In the genomic region with DNA sequence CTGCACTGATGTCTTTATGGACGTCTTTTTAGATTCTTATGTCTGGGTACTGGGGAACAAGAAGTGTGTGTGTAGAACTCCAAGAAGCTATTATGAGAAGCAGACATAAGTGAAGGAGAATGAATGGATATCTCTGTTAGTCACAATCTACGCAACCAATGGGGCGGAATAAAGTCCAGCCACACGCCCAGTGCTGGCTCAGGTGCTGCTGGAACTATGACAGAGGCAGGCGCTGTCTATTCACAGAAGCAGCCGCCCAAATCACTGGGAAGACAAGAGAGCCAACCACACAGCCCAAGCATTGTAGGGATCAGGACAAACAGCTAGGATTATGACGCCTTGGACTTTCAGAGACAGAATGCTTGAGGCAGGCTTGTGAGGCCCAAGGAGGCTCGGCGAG, we compare ENCODE assay signal across 12 cellular contexts. TPM values are rescaled to one million over a fixed set of nuclear protein-coding genes. Genes with fewer than 3 reads are reported as not detected.
A peak's percentile ranks its signal among the peaks of the same experiment; 100 is the strongest.
DNase-seq lines count a peak whose midpoint lies in the region; ATAC-seq and TF ChIP-seq lines count a peak whose summit lies in the region.
"Had no signal": no experiment of that assay in that cellular context is flagged by ENCODE, and none has a peak within 500 bp of the region (broad histone marks: within the 10 kb centered on the region; RNA-seq: fewer than 3 reads in every experiment).

No MANE protein-coding gene starts in this region.

- H3K4me1 Mint-ChIP-seq in stimulated activated naive CD8-positive, alpha-beta T cell treated with anti-CD3 and anti-CD28 coated beads, Interleukin-15, Interleukin-2, amounts not matched to agents 100 ng/mL and 50 ng/mL, for 24 hours (ENCODE audit: low read depth): peaks cover 73% of the 10 kb centered on the region
- H3K4me1 Mint-ChIP-seq in stimulated activated naive CD8-positive, alpha-beta T cell treated with anti-CD3 and anti-CD28 coated beads, Interleukin-15, amount 100 ng/mL, for 72 hours: peaks cover 77% of the 10 kb centered on the region
- peaks cover 8% of the 10 kb centered on the region for H3K4me1 Mint-ChIP-seq in Caco-2 (ENCODE audit: low read depth, unreplicated experiment)

- intact Hi-C loops in colonic mucosa (cut with DNase I) (loop anchor here (5.0 kb wide), 1 partner anchor 218 kb away; no protein-coding TSS in a partner anchor), lower lobe of right lung (cut with DNase I) (no loop called here), Caco-2 (cut with micrococcal nuclease; ENCODE audit: unreplicated experiment) (loop anchor here (10.0 kb wide), 1 partner anchor 220 kb away; no protein-coding TSS in a partner anchor), breast epithelium (cut with DNase I; ENCODE audit: low total_unique reads) (no loop called here)

- no peak overlapping the region for H3K27ac Mint-ChIP-seq in stimulated activated naive CD8-positive, alpha-beta T cell treated with anti-CD3 and anti-CD28 coated beads, Interleukin-15, Interleukin-2, amounts not matched to agents 100 ng/mL and 50 ng/mL, for 24 hours
- no peak overlapping the region for H3K27ac Mint-ChIP-seq in stimulated activated naive CD8-positive, alpha-beta T cell treated with anti-CD3 and anti-CD28 coated beads, Interleukin-15, amount 100 ng/mL, for 72 hours
- no peak overlapping the region for H3K27ac Mint-ChIP-seq in Caco-2 (ENCODE audit: unreplicated experiment)

- H3K4me3 Mint-ChIP-seq in stimulated activated naive CD8-positive, alpha-beta T cell treated with anti-CD3 and anti-CD28 coated beads, Interleukin-15, Interleukin-2, amounts not matched to agents 100 ng/mL and 50 ng/mL, for 24 hours: peak overlapping the region; percentile 32
- H3K4me3 Mint-ChIP-seq in stimulated activated naive CD8-positive, alpha-beta T cell treated with anti-CD3 and anti-CD28 coated beads, Interleukin-15, amount 100 ng/mL, for 72 hours: no peak overlapping the region
- no peak overlapping the region for H3K4me3 Mint-ChIP-seq in Caco-2 (ENCODE audit: unreplicated experiment)

- no peaks in the 10 kb centered on the region for H3K9me3 Mint-ChIP-seq in stimulated activated naive CD8-positive, alpha-beta T cell treated with anti-CD3 and anti-CD28 coated beads, Interleukin-15, Interleukin-2, amounts not matched to agents 100 ng/mL and 50 ng/mL, for 24 hours
- peaks cover 4 to 7% of the 10 kb centered on the region in 2 donors for H3K9me3 Mint-ChIP-seq in stimulated activated naive CD8-positive, alpha-beta T cell treated with anti-CD3 and anti-CD28 coated beads, Interleukin-15, amount 100 ng/mL, for 72 hours
- peaks cover 8% of the 10 kb centered on the region for H3K9me3 Mint-ChIP-seq in Caco-2 (ENCODE audit: unreplicated experiment)

- H3K4me1 ChIP-seq in colonic mucosa (no peaks in the 10 kb centered on the region), lower lobe of right lung (peaks cover 26% of the 10 kb centered on the region), Caco-2 (no peaks in the 10 kb centered on the region), breast epithelium (no peaks in the 10 kb centered on the region)
- H3K4me1 ChIP-seq: SJCRH30 had no signal

- no peak for ATAC-seq in stimulated activated naive CD8-positive, alpha-beta T cell treated with anti-CD3 and anti-CD28 coated beads, Interleukin-15, amount 100 ng/mL, for 72 hours
- peak in 1 of 2 donors; percentile 6 for ATAC-seq in lower lobe of right lung

- no peak for DNase-seq in stimulated activated naive CD8-positive, alpha-beta T cell treated with anti-CD3 and anti-CD28 coated beads, Interleukin-15, amount 100 ng/mL, for 72 hours
- DNase-seq in colonic mucosa (peak; percentile 71), lower lobe of right lung (no peak), Caco-2 (no peak), NCI-H226 (no peak), breast epithelium (ENCODE audit: low spot score in 2 of 2) (no peak)
- no peak for DNase-seq in activated effector memory CD4-positive, alpha-beta T cell treated with anti-CD3 and anti-CD28 coated beads, Interleukin-2, amount 50 U/mL, for 16 hours
- DNase-seq: cerebellar nuclear complex, NCI-H187 treated with DMSO at 0.1 percent for 48 hours, NCI-H774 had no signal

- H3K27ac ChIP-seq in colonic mucosa (peak overlapping the region; percentile 39), lower lobe of right lung (peak overlapping the region; percentile 39), breast epithelium (no peak overlapping the region)
- H3K27ac ChIP-seq: SJCRH30 had no signal

- POLR2A ChIA-PET in Caco-2 (lab: Charles Lee): interaction anchor here (1.0 to 1.4 kb wide), 3 partner anchors 66 to 82 kb away, joined by 3 to 5 read pairs (median 4); no protein-coding TSS in a partner anchor

- H3K36me3 ChIP-seq in colonic mucosa (peaks cover 8% of the 10 kb centered on the region), lower lobe of right lung (peaks cover 98% of the 10 kb centered on the region), Caco-2 (ENCODE audit: control insufficient read depth, insufficient read depth, low read length) (peaks cover under 1% of the 10 kb centered on the region; the same call in 1 of the 2 replicates), breast epithelium (peaks cover 12% of the 10 kb centered on the region)
- H3K36me3 ChIP-seq: SJCRH30 had no signal

- TF ChIP-seq CTCF in colonic mucosa (IDR thresholded peaks at IDR 0.05) (no peak), lower lobe of right lung (IDR thresholded peaks at IDR 0.05) (no peak), Caco-2 (IDR thresholded peaks at IDR 0.05; ENCODE audit: insufficient read depth in 1 of 2, low read depth in 1 of 2, low read length in 1 of 2, severe bottlenecking in 1 of 2, unreplicated experiment in 1 of 2) (no peak), breast epithelium (IDR thresholded peaks at IDR 0.05) (no peak)

- BruUV-seq in Caco-2 (replicated peaks; lab: Mats Ljungman, UMichigan): no TSS peak

- H3K4me3 ChIP-seq in colonic mucosa (no peak overlapping the region), lower lobe of right lung (no peak overlapping the region), Caco-2 (ENCODE audit: low read depth, low read length) (no peak overlapping the region), breast epithelium (no peak overlapping the region)
- H3K4me3 ChIP-seq: SJCRH30 had no signal

- H3K27me3 ChIP-seq in colonic mucosa (no peaks in the 10 kb centered on the region), lower lobe of right lung (ENCODE audit: low read depth) (no peaks in the 10 kb centered on the region), Caco-2 (replicated peaks; ENCODE audit: control insufficient read depth, insufficient read depth, low read length) (no peaks in the 10 kb centered on the region), breast epithelium (no peaks in the 10 kb centered on the region)
- H3K27me3 ChIP-seq: SJCRH30 had no signal

- H3K9ac ChIP-seq in colonic mucosa (ENCODE audit: low read depth in 2 of 2, low read length in 2 of 2): peak overlapping the region; percentile 15 to 44

- peaks cover 79% of the 10 kb centered on the region for H3K36me3 Mint-ChIP-seq in stimulated activated naive CD8-positive, alpha-beta T cell treated with anti-CD3 and anti-CD28 coated beads, Interleukin-15, Interleukin-2, amounts not matched to agents 100 ng/mL and 50 ng/mL, for 24 hours (ENCODE audit: low read depth)
- H3K36me3 Mint-ChIP-seq in Caco-2 (ENCODE audit: insufficient read depth, unreplicated experiment): peaks cover 25% of the 10 kb centered on the region

- TF ChIP-seq POLR2A in breast epithelium (IDR thresholded peaks at IDR 0.05): no peak

- no peaks in the 10 kb centered on the region for H3K27me3 Mint-ChIP-seq in stimulated activated naive CD8-positive, alpha-beta T cell treated with anti-CD3 and anti-CD28 coated beads, Interleukin-15, Interleukin-2, amounts not matched to agents 100 ng/mL and 50 ng/mL, for 24 hours
- H3K27me3 Mint-ChIP-seq in stimulated activated naive CD8-positive, alpha-beta T cell treated with anti-CD3 and anti-CD28 coated beads, Interleukin-15, amount 100 ng/mL, for 72 hours: no peaks in the 10 kb centered on the region
- H3K27me3 Mint-ChIP-seq in Caco-2 (ENCODE audit: insufficient read depth, unreplicated experiment): no peaks in the 10 kb centered on the region

- CTCF ChIA-PET in Caco-2 (lab: Charles Lee): interaction anchor here (0.6 to 6.8 kb wide), 14 partner anchors 10 to 354 kb away, joined by 3 to 206 read pairs (median 5); a partner anchor contains a TSS

- H3K9me3 ChIP-seq in colonic mucosa (no peaks in the 10 kb centered on the region), lower lobe of right lung (peaks cover 5% of the 10 kb centered on the region), Caco-2 (peaks cover under 1% of the 10 kb centered on the region), breast epithelium (peaks cover 5 to 8% of the 10 kb centered on the region in 2 donors)
- H3K9me3 ChIP-seq: SJCRH30 had no signal

RNA-seq across cellular contexts. Expression of a gene that starts 43.9 kb away (rescaled TPM):
- total RNA-seq in colonic mucosa (1 to 10 TPM; 9.2 to 9.5 TPM), lower lobe of right lung (69.2 TPM), Caco-2 (2022) (1.9 and 2.0 TPM in 2 replicates), breast epithelium (100 to 1,000 TPM in 1 of 3 donors, 10 to 100 TPM in 2; 26.1 to 106 (median 32.2) TPM)

Comparison
In these comparisons a context has a peak if more than half of its experiments do, and no peak if none do; other contexts are left out.
1. H3K27ac ChIP-seq: peak in colonic mucosa (single experiment) and lower lobe of right lung (single experiment); none in breast epithelium (0 of 2).
2. intact Hi-C loops: an anchor here in colonic mucosa (5.0 kb wide) and Caco-2 (10.0 kb wide); none called in lower lobe of right lung and breast epithelium.